In the genomic region with DNA sequence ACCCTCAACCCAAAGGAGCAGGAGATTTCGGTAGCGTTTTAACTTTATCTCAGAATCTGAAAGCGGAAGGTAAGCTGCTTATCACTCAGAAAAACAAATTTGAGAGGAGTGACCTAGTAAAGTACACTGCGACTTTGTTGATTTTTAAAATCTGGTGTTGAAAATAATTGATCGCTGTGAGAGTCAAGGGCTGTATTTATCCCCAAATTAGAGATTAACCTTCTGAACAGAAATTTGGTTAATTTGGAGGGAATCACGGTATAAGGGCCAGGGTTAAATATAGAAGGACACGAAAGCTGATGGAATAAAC, we compare ENCODE assay signal across 7 cellular contexts. TPM values are rescaled to one million over a fixed set of nuclear protein-coding genes. Genes with fewer than 3 reads are reported as not detected.
DNase-seq lines count a peak whose midpoint lies in the region; ATAC-seq, FAIRE-seq and TF ChIP-seq lines count a peak whose summit lies in the region.

No MANE protein-coding gene starts in this region.

- no peak for TF ChIP-seq RAD21 in GM12878 (IDR thresholded peaks at IDR 0.05; ENCODE audit: insufficient read depth, low read depth, low read length)

- TF ChIP-seq EP300 in GM12878 (IDR thresholded peaks at IDR 0.05; ENCODE audit: borderline replicate concordance in 1 of 2, control insufficient read depth in 1 of 2, low read depth in 2 of 2, low read length in 2 of 2) (no peak), suprapubic skin (IDR thresholded peaks at IDR 0.05) (no peak)

- CTCF ChIA-PET in GM12878 (lab: Yijun Ruan, JAX) = interaction anchor here (2.9 kb wide), 1 partner anchor 37 kb away, joined by 14 read pairs; no protein-coding TSS in a partner anchor

- no peaks in the 10 kb centered on the region for H4K20me1 ChIP-seq in GM12878 (ENCODE audit: control insufficient read depth, insufficient read depth)

- H2AFZ ChIP-seq in GM12878 (ENCODE audit: control insufficient read depth, low read depth, low read length) = no peak overlapping the region

- intact Hi-C loops in GM12878 (cut with micrococcal nuclease; ENCODE audit: unreplicated experiment) (no loop called here), right lobe of liver (cut with DNase I) (no loop called here)

- no peak overlapping the region for H3K4me2 ChIP-seq in GM12878 (ENCODE audit: control insufficient read depth, insufficient read depth)

- TF ChIP-seq POLR2A in GM12878 (IDR thresholded peaks at IDR 0.05; ENCODE audit: low read depth, low read length) (no peak), right lobe of liver (IDR thresholded peaks at IDR 0.05) (peak; percentile 9), suprapubic skin (IDR thresholded peaks at IDR 0.05) (no peak)

- in situ Hi-C loops in GM12878 (cut with MboI) = no loop called here

- H3K36me3 ChIP-seq in GM12878 (ENCODE audit: control insufficient read depth in 2 of 2, insufficient read depth in 2 of 2, low read length in 1 of 2) (no peaks in the 10 kb centered on the region), right lobe of liver (no peaks in the 10 kb centered on the region), suprapubic skin (no peaks in the 10 kb centered on the region)

- no peak for FAIRE-seq in GM12878 (lab: Jason Lieb, UNC)

- H3K4me1 ChIP-seq in GM12878 (ENCODE audit: control insufficient read depth, insufficient read depth, low read length) (no peaks in the 10 kb centered on the region; the same call in 1 of the 2 replicates), right lobe of liver (peaks cover 0 to 10% (median 0%) of the 10 kb centered on the region in 4 donors), suprapubic skin (peaks cover 12% of the 10 kb centered on the region)

- no peaks in the 10 kb centered on the region for H3K9me3 ChIP-seq in GM12878 (replicated peaks; ENCODE audit: control insufficient read depth, insufficient read depth, low read length)
- H3K9me3 ChIP-seq in right lobe of liver = no peaks in the 10 kb centered on the region
- H3K9me3 ChIP-seq in suprapubic skin = no peaks in the 10 kb centered on the region

- H3K4me3 ChIP-seq in GM12878 (peak overlapping the region; percentile 41; the same call in 1 of the 2 replicates), right lobe of liver (peak overlapping the region; percentile 24 to 49 (median 37)), suprapubic skin (peak overlapping the region; percentile 42)

- TF ChIP-seq CTCF in GM12878 (IDR thresholded peaks at IDR 0.05 in 2 of 3, conservative IDR thresholded peaks at IDR 0.05 in 1 of 3; ENCODE audit: control insufficient read depth in 2 of 3, extremely low read depth in 1 of 3, insufficient read depth in 1 of 3, low read depth in 3 of 3, low read length in 3 of 3) (no peak), right lobe of liver (IDR thresholded peaks at IDR 0.05) (no peak), suprapubic skin (IDR thresholded peaks at IDR 0.05) (no peak)

- no peak for ATAC-seq in GM12878
- ATAC-seq in right lobe of liver = no peak
- ATAC-seq in GM18498 (IDR thresholded peaks at IDR 0.05; ENCODE audit: unreplicated experiment) = no peak

- H3K27me3 ChIP-seq in GM12878 (replicated peaks in 1 of 2; ENCODE audit: control insufficient read depth in 2 of 2, insufficient read depth in 2 of 2, low read length in 1 of 2) (peaks cover 2 to 18% of the 10 kb centered on the region in 2 experiments), right lobe of liver (peaks cover 0 to 7% of the 10 kb centered on the region in 2 donors), suprapubic skin (peaks cover 7% of the 10 kb centered on the region)

- peak overlapping the region; percentile 71 to 86 (median 84) for H3K27ac Mint-ChIP-seq in IgD-negative memory B cell

- H3K36me3 Mint-ChIP-seq in IgD-negative memory B cell = no peaks in the 10 kb centered on the region

- H3K27me3 Mint-ChIP-seq in IgD-negative memory B cell = peaks cover 7% of the 10 kb centered on the region

- no peak overlapping the region for H3K9ac ChIP-seq in GM12878 (ENCODE audit: control insufficient read depth, insufficient read depth, low read length)

- TSS peak; percentile 48 for BruUV-seq in GM12878 (replicated peaks; lab: Mats Ljungman, UMichigan)

- peak overlapping the region; percentile 83 to 94 (median 90) for H3K4me3 Mint-ChIP-seq in IgD-negative memory B cell

- H3K27ac ChIP-seq in GM12878 (ENCODE audit: control insufficient read depth, insufficient read depth) (no peak overlapping the region), right lobe of liver (peak overlapping the region; percentile 30 to 74 (median 64)), suprapubic skin (peak overlapping the region; percentile 69)

- peaks cover 13 to 18% (median 17%) of the 10 kb centered on the region in 3 donors for H3K4me1 Mint-ChIP-seq in IgD-negative memory B cell

- RAD21 ChIA-PET in GM12878 (lab: Charles Lee; ENCODE audit: unreplicated experiment) = interaction anchor here (1.2 kb wide), 1 partner anchor 37 kb away, joined by 3 read pairs; no protein-coding TSS in a partner anchor

- 14% methylated on average over 7 of the region's 7 CpGs for WGBS in GM12878 (ENCODE audit: insufficient coverage, insufficient replicate concordance, low lambda C conversion rate, missing lambda C conversion rate)
- WGBS in right lobe of liver (ENCODE audit: insufficient coverage, low coverage, low lambda C conversion rate, missing lambda C conversion rate) = 14% methylated on average over 7 of the region's 7 CpGs
- 26% methylated on average over 7 of the region's 7 CpGs for WGBS in suprapubic skin

- no peak for DNase-seq in GM12878 (ENCODE audit: low read depth, low spot score)
- DNase-seq in right lobe of liver = no peak
- no peak for DNase-seq in suprapubic skin (ENCODE audit: low spot score in 2 of 2)
- no peak for DNase-seq in activated CD4-positive, alpha-beta T cell treated with anti-CD3 and anti-CD28 coated beads for 4 hours
- DNase-seq in NCI-H82 (lab: John Stamatoyannopoulos, UW) = no peak

- SMC1A ChIA-PET in GM12878 (lab: Charles Lee; ENCODE audit: uncharacterized antibody, unreplicated experiment) = interaction anchor here (1.0 to 2.0 kb wide), 6 partner anchors 9 to 160 kb away, joined by 3 to 6 read pairs (median 4); no protein-coding TSS in a partner anchor

- H3K9me3 Mint-ChIP-seq in IgD-negative memory B cell = no peaks in the 10 kb centered on the region

- POLR2A ChIA-PET in GM12878 (lab: Charles Lee) = no interaction called here

- no peaks in the 10 kb centered on the region for H3K79me2 ChIP-seq in GM12878 (ENCODE audit: control insufficient read depth, insufficient read depth, low read length)

TF ChIP-seq in GM12878, 131 proteins besides CTCF, POLR2A, EP300 and RAD21 (continues in another document):
- TF ChIP-seq FOXM1 (IDR thresholded peaks at IDR 0.05; ENCODE audit: low read depth, low read length) (no peak), MTA2 (IDR thresholded peaks at IDR 0.05; ENCODE audit: low read depth) (no peak), SREBF2 (IDR thresholded peaks at IDR 0.05; ENCODE audit: low read length) (no peak), PML (IDR thresholded peaks at IDR 0.05; ENCODE audit: low read length) (no peak)
- TF ChIP-seq, protein P1, sequence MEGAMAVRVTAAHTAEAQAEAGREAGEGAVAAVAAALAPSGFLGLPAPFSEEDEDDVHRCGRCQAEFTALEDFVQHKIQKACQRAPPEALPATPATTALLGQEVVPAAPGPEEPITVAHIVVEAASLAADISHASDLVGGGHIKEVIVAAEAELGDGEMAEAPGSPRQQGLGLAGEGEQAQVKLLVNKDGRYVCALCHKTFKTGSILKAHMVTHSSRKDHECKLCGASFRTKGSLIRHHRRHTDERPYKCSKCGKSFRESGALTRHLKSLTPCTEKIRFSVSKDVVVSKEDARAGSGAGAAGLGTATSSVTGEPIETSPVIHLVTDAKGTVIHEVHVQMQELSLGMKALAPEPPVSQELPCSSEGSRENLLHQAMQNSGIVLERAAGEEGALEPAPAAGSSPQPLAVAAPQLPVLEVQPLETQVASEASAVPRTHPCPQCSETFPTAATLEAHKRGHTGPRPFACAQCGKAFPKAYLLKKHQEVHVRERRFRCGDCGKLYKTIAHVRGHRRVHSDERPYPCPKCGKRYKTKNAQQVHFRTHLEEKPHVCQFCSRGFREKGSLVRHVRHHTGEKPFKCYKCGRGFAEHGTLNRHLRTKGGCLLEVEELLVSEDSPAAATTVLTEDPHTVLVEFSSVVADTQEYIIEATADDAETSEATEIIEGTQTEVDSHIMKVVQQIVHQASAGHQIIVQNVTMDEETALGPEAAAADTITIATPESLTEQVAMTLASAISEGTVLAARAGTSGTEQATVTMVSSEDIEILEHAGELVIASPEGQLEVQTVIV (IDR thresholded peaks at IDR 0.05; ENCODE audit: borderline replicate concordance, partially characterized antibody) = no peak
- TF ChIP-seq, protein P2, sequence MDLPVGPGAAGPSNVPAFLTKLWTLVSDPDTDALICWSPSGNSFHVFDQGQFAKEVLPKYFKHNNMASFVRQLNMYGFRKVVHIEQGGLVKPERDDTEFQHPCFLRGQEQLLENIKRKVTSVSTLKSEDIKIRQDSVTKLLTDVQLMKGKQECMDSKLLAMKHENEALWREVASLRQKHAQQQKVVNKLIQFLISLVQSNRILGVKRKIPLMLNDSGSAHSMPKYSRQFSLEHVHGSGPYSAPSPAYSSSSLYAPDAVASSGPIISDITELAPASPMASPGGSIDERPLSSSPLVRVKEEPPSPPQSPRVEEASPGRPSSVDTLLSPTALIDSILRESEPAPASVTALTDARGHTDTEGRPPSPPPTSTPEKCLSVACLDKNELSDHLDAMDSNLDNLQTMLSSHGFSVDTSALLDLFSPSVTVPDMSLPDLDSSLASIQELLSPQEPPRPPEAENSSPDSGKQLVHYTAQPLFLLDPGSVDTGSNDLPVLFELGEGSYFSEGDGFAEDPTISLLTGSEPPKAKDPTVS (IDR thresholded peaks at IDR 0.05; ENCODE audit: low read depth, low read length) = no peak

RNA-seq across cellular contexts. Expression of a gene that starts 0.2 kb away (rescaled TPM):
- polyA plus RNA-seq in IgD-negative memory B cell = 5.1 TPM
- total RNA-seq in GM12878 (2013; cell fraction: nucleolus; rRNA removed) = 3.0 TPM in 2 replicates
- 4.0 and 4.1 TPM in 2 replicates for total RNA-seq in GM12878 (2014; rRNA removed)
- total RNA-seq in GM12878 (2014; rRNA removed; fragmentation: Illumina TruSeq; extraction: Trizol) = 2.9 and 3.2 TPM in 2 replicates
- 6.9 and 8.0 TPM in 2 replicates for total RNA-seq in GM12878 (2021)
- polyA plus RNA-seq in GM12878 (2011; ENCODE audit: low read depth) = not detected
- polyA plus RNA-seq in GM12878 (2011; rRNA removed) = 0.91 and 1.0 TPM in 2 replicates
- polyA plus RNA-seq in GM12878 (2011; cell fraction: cytosol; rRNA removed) = 1.3 and 1.6 TPM in 2 replicates
- polyA plus RNA-seq in GM12878 (2011; cell fraction: nucleus; rRNA removed) = 0.86 and 1.6 TPM in 2 replicates
- polyA plus RNA-seq in GM12878 (2012) = 0.03 and 0.20 TPM in 2 replicates
- polyA plus RNA-seq in GM12878 (2014; fragmentation: Illumina TruSeq; extraction: Trizol) = 2.9 and 4.9 TPM in 2 replicates
- polyA plus RNA-seq in GM12878 (2014; fragmentation: Nextera tagmentation; extraction: Ambion mirVana) = 1 to 10 TPM in 1 of 2 experiments, under 1 TPM in 1; 0.90 to 1.1 TPM
- polyA plus RNA-seq in GM12878 (2014; rRNA removed) = 2.6 and 2.7 TPM in 2 replicates
- polyA plus RNA-seq in GM12878 (2016; fragmentation: Nextera tagmentation; extraction: Ambion mirVana) = 1 to 10 TPM; 3.2 to 4.3 TPM
- 2.8 and 3.7 TPM in 2 replicates for polyA minus RNA-seq in GM12878 (2011; rRNA and poly(A)+ RNA removed)
- polyA minus RNA-seq in GM12878 (2011; cell fraction: cytosol; rRNA and poly(A)+ RNA removed) = 1.6 and 1.7 TPM in 2 replicates
- 0.73 and 2.3 TPM in 2 replicates for polyA minus RNA-seq in GM12878 (2011; cell fraction: nucleus; rRNA and poly(A)+ RNA removed)
- 1 to 10 TPM; 3.5 to 5.5 (median 4.0) TPM for total RNA-seq in right lobe of liver
- total RNA-seq in suprapubic skin = 1 to 10 TPM in 3 of 4 donors, under 1 TPM in 1; 0.48 to 3.1 (median 2.5) TPM
